In genomic region chr19:35715355-35715809, GRCh38 we compare ENCODE assay signal across 10 cellular contexts. TPM values are rescaled to one million over a fixed set of nuclear protein-coding genes. Genes with fewer than 3 reads are reported as not detected.
DNase-seq lines count a peak whose midpoint lies in the region; ATAC-seq and TF ChIP-seq lines count a peak whose summit lies in the region.
"Had no signal": no experiment of that assay in that cellular context is flagged by ENCODE, and none has a peak within 500 bp of the region (broad histone marks: within the 10 kb centered on the region; RNA-seq: fewer than 3 reads in every experiment).

No MANE protein-coding gene starts in this region.

- no peak overlapping the region; the same call in 1 of the 2 replicates for H3K9ac ChIP-seq in DND-41 (ENCODE audit: low read depth, low read length)
- H3K9ac ChIP-seq in KMS-11: no peak overlapping the region

- WGBS in psoas muscle, 3 donors: 71 to 90% (median 73%) methylated on average over 6 to 7 of the region's 7 CpGs

- H3K4me3 Mint-ChIP-seq in chondrocyte (ENCODE audit: unreplicated experiment): no peak overlapping the region

- H3K27ac ChIP-seq in DND-41 (ENCODE audit: low read length) (no peak overlapping the region), KMS-11 (no peak overlapping the region), psoas muscle (peak overlapping the region; percentile 94)

- peaks cover 2% of the 10 kb centered on the region for H3K36me3 Mint-ChIP-seq in chondrocyte (ENCODE audit: low read depth)

- peaks cover 30% of the 10 kb centered on the region for H3K4me1 Mint-ChIP-seq in chondrocyte (ENCODE audit: low read depth)

- H3K27me3 Mint-ChIP-seq in chondrocyte (ENCODE audit: low read depth): no peaks in the 10 kb centered on the region

- H3K27me3 ChIP-seq in DND-41 (ENCODE audit: insufficient read depth, low read length, poor library complexity) (no peaks in the 10 kb centered on the region), KMS-11 (ENCODE audit: insufficient read depth, low read depth) (peaks cover 10% of the 10 kb centered on the region; the same call in 1 of the 2 replicates), psoas muscle (ENCODE audit: insufficient read depth in 3 of 3, low read length in 2 of 3) (no peaks in the 10 kb centered on the region)

- H4K20me1 ChIP-seq in DND-41 (ENCODE audit: insufficient read depth, low read length) (peaks cover 20% of the 10 kb centered on the region), KMS-11 (ENCODE audit: insufficient read depth) (no peaks in the 10 kb centered on the region)

- peaks cover 35% of the 10 kb centered on the region for H3K4me1 ChIP-seq in DND-41 (ENCODE audit: insufficient read depth, low read length)
- peaks cover 15% of the 10 kb centered on the region for H3K4me1 ChIP-seq in KMS-11 (ENCODE audit: low read depth, poor library complexity, severe bottlenecking)
- H3K4me1 ChIP-seq in psoas muscle: peaks cover 23% of the 10 kb centered on the region

- H3K79me2 ChIP-seq in DND-41 (ENCODE audit: insufficient read depth, low read length) (peaks cover 37% of the 10 kb centered on the region), KMS-11 (ENCODE audit: insufficient read depth, low read depth) (peaks cover 21% of the 10 kb centered on the region)

- DNase-seq in DND-41 (no peak), chondrocyte (ENCODE audit: low spot score) (peak; percentile 83), psoas muscle (no peak), NCI-H1092 (lab: John Stamatoyannopoulos, UW) (no peak), NCI-H524 (lab: John Stamatoyannopoulos, UW) (no peak)
- DNase-seq: foreskin melanocyte, NCI-H2107, nucleus accumbens had no signal

- no peak overlapping the region for H3K4me3 ChIP-seq in DND-41 (ENCODE audit: low read depth in 1 of 2, low read length in 2 of 2)
- no peak overlapping the region for H3K4me3 ChIP-seq in KMS-11 (IDR thresholded peaks at IDR 0.05; ENCODE audit: insufficient read depth, low read depth, low read length)
- peak overlapping the region; percentile 90 for H3K4me3 ChIP-seq in psoas muscle

- H3K4me2 ChIP-seq in DND-41 (ENCODE audit: insufficient read depth, low read length) (peak overlapping the region; percentile 96; the same call in 1 of the 2 replicates), KMS-11 (peak overlapping the region; percentile 96; the same call in 1 of the 2 replicates)

- ATAC-seq in DND-41 (ENCODE audit: insufficient read depth, low read depth) (no peak), psoas muscle (no peak), GM18502 (IDR thresholded peaks at IDR 0.05; ENCODE audit: poor library complexity, unreplicated experiment) (no peak)

- H2AFZ ChIP-seq in DND-41 (ENCODE audit: low read depth, low read length) (no peak overlapping the region), KMS-11 (ENCODE audit: low read depth) (peak overlapping the region; percentile 94; the same call in 1 of the 2 replicates)

- no peaks in the 10 kb centered on the region for H3K9me3 ChIP-seq in DND-41 (ENCODE audit: insufficient read depth, low read length, severe bottlenecking)
- H3K9me3 ChIP-seq in psoas muscle: no peaks in the 10 kb centered on the region

- H3K36me3 ChIP-seq in DND-41 (ENCODE audit: insufficient read depth, low read length) (peaks cover 15% of the 10 kb centered on the region), KMS-11 (ENCODE audit: insufficient read depth) (no peaks in the 10 kb centered on the region), psoas muscle (ENCODE audit: insufficient read depth in 1 of 2, low read depth in 1 of 2) (peaks cover 0 to 7% of the 10 kb centered on the region in 2 donors)

- intact Hi-C loops in psoas muscle (cut with DNase I): loop anchor here (5.0 kb wide), 2 partner anchors 68 to 168 kb away; partner anchors contain the start of genes COX6B1 (in 1 of the 2) and TMEM147 (in 1 of the 2)

- TF ChIP-seq CTCF in DND-41 (IDR thresholded peaks at IDR 0.05; ENCODE audit: borderline replicate concordance, extremely low read depth, low read length, poor library complexity, severe bottlenecking) (no peak), KMS-11 (conservative IDR thresholded peaks at IDR 0.05; ENCODE audit: low read depth, low read length) (no peak), chondrocyte (IDR thresholded peaks at IDR 0.05) (no peak), psoas muscle (IDR thresholded peaks at IDR 0.05) (no peak)

- H3K9me3 Mint-ChIP-seq in chondrocyte (ENCODE audit: low read depth): no peaks in the 10 kb centered on the region

- no peak overlapping the region for H3K27ac Mint-ChIP-seq in chondrocyte (ENCODE audit: unreplicated experiment)

RNA-seq across cellular contexts. Expression of gene KMT2B, which starts 2.4 kb away (rescaled TPM):
- total RNA-seq in chondrocyte (27.3 to 31.5 TPM (median 30.8 TPM) in 3 replicates), psoas muscle (10 to 100 TPM; 18.0 to 29.0 (median 23.4) TPM)
- 10 to 100 TPM; 13.4 to 20.0 (median 19.2) TPM for polyA plus RNA-seq in psoas muscle

RNA-seq across cellular contexts. Expression of gene ZBTB32, which starts 11.0 kb away (rescaled TPM):
- total RNA-seq in chondrocyte (not detected in 3 replicates), psoas muscle (not detected)
- polyA plus RNA-seq in psoas muscle: under 1 TPM in 2 of 3 donors, not detected in 1; 0.08 to 0.10 TPM

RNA-seq across cellular contexts. Expression of gene IGFLR1, which starts 26.9 kb away (rescaled TPM):
- total RNA-seq in chondrocyte (0.59 to 1.4 TPM (median 0.99 TPM) in 3 replicates), psoas muscle (10 to 100 TPM in 1 of 4 donors, 1 to 10 TPM in 3; 2.0 to 12.4 (median 2.4) TPM)
- polyA plus RNA-seq in psoas muscle: 10 to 100 TPM in 1 of 3 donors, 1 to 10 TPM in 2; 5.8 to 11.9 (median 9.9) TPM

RNA-seq across cellular contexts. Expression of gene U2AF1L4, which starts 29.8 kb away (rescaled TPM):
- total RNA-seq in chondrocyte (22.9 to 28.8 TPM (median 24.7 TPM) in 3 replicates), psoas muscle (10 to 100 TPM; 13.3 to 28.7 (median 19.6) TPM)
- 10 to 100 TPM; 12.3 to 26.6 (median 13.6) TPM for polyA plus RNA-seq in psoas muscle

RNA-seq across cellular contexts. Expression of gene PSENEN, which starts 30.1 kb away (rescaled TPM):
- total RNA-seq in chondrocyte: 59.9 to 71.1 TPM (median 61.8 TPM) in 3 replicates
- total RNA-seq in psoas muscle: 10 to 100 TPM; 34.7 to 41.0 (median 36.7) TPM
- 100 to 1,000 TPM in 1 of 3 donors, 10 to 100 TPM in 2; 61.6 to 116 (median 67.7) TPM for polyA plus RNA-seq in psoas muscle
